Comparison of ENCODE assay signal across 2 cellular contexts in genomic region chr15:96337991-96338771, GRCh38.
TF ChIP-seq lines count a peak whose summit lies in the region.

No MANE protein-coding gene starts in this region.

TF ChIP-seq in endothelial cell of umbilical vein, 7 proteins besides CTCF, POLR2A, EP300 and RAD21 (continued from another document):
- TF ChIP-seq MAX (IDR thresholded peaks at IDR 0.05; ENCODE audit: insufficient read depth, insufficient read length) = no peak

TF ChIP-seq in WTC11, 78 proteins besides CTCF, POLR2A, EP300 and RAD21 (continued from another document):
- no peak for TF ChIP-seq ATF3 (CRISPR knock-in tag; conservative IDR thresholded peaks at IDR 0.05)
- TF ChIP-seq FOXP4 (CRISPR knock-in tag; IDR thresholded peaks at IDR 0.05) = no peak
- TF ChIP-seq IRF2 (CRISPR knock-in tag; IDR thresholded peaks at IDR 0.05; ENCODE audit: borderline replicate concordance, low read depth) = no peak
- TF ChIP-seq E2F5 (CRISPR knock-in tag; IDR thresholded peaks at IDR 0.05) = no peak
- TF ChIP-seq HMGA2 (CRISPR knock-in tag; IDR thresholded peaks at IDR 0.05) = no peak
- TF ChIP-seq ZBTB43 (CRISPR knock-in tag; IDR thresholded peaks at IDR 0.05) = no peak
- no peak for TF ChIP-seq FOXK1 (CRISPR knock-in tag; IDR thresholded peaks at IDR 0.05)
